7 cellular contexts compared by ENCODE assay signal in genomic region chr18:9998330-9998729, GRCh38.
"Had no signal": no experiment of that assay in that cellular context is flagged by ENCODE, and none has a peak within 500 bp of the region (broad histone marks: within the 10 kb centered on the region; RNA-seq: fewer than 3 reads in every experiment).

No MANE protein-coding gene starts in this region.

- H3K4me3 ChIP-seq: K562 had no signal

- DNase-seq: IMR-90, KBM-7, KG1 had no signal

- H3K9ac ChIP-seq: KMS-11 had no signal

- H3K4me2 ChIP-seq: KMS-11 had no signal

- H3K27ac ChIP-seq: HL-60, KMS-11 had no signal

- ATAC-seq: K562 had no signal

- FAIRE-seq: HTR-8/SVneo, K562 had no signal
